Comparison of ENCODE assay signal across 17 cellular contexts in the genomic region with DNA sequence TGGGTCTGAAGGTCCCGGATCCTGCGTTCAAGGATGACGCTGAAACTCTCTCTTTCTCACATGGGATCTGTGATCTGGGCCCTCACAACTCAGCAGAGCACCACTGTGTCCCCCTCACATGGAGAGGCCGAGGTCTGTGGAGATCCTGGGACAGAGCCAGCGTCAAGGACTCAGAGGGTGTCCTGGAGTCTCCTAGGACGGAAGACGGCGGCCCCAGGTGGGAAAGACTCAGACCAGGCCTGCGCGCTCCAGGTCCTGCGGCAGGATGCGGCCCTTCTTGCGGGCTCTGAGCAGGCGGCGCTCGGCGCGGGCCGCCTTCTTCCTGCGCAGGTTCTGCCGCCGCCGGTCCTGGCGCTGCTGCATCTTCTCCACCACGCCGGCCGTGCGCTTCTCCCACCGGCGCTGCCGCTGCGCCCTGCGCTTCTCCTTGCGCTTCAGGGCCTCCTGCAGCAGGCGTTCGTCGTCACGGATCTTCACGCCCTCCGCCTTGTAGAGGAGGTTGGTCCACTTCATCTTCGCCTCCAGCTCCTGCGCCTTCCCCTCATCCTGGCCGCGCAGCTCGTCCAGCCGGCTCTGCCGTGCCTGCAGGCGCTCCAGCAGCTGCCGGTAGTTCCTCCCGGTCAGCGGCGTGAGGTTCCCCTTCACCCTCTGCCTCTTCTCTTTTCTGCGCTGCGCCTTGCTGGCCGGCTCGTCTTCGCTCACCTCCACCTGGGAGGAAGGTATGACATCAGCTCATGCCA.
"Had no signal": no experiment of that assay in that cellular context is flagged by ENCODE, and none has a peak within 500 bp of the region (broad histone marks: within the 10 kb centered on the region; RNA-seq: fewer than 3 reads in every experiment).

No MANE protein-coding gene starts in this region.

- ATAC-seq: activated CD4-positive, CD25-positive, alpha-beta regulatory T cell treated with anti-CD3 and anti-CD28 coated beads, Interleukin-2, amount 50 U/mL, for 24 hours; activated CD8-positive, alpha-beta T cell treated with anti-CD3 and anti-CD28 coated beads, Interleukin-2, amount 10 ng/mL, durations not matched to agents 7 days and 5 days; activated T-cell treated with anti-CD3 and anti-CD28 coated beads, Interleukin-2, amount 50 U/mL, for 4 hours; left colon; stimulated activated naive CD8-positive, alpha-beta T cell treated with anti-CD3 and anti-CD28 coated beads, Interleukin-15, amount 100 ng/mL, for 72 hours had no signal

- H3K9ac ChIP-seq: parathyroid adenoma had no signal

- H3K27me3 ChIP-seq: testis had no signal

- H2AFZ ChIP-seq: parathyroid adenoma had no signal

- H3K4me3 Mint-ChIP-seq: activated CD8-positive, alpha-beta T cell treated with anti-CD3 and anti-CD28 coated beads, Interleukin-2, amount 10 ng/mL, durations not matched to agents 7 days and 5 days; activated T-cell treated with anti-CD3 and anti-CD28 coated beads, Interleukin-2, amount 50 U/mL, for 4 hours; immature natural killer cell; stimulated activated naive CD8-positive, alpha-beta T cell treated with anti-CD3 and anti-CD28 coated beads, Interleukin-15, amount 100 ng/mL, for 72 hours; T-helper 1 cell treated with Interleukin-12 subunit alpha and Interleukin-12 subunit beta and Interleukin-4 antibody, amounts not matched to agents 30 μg/mL and 1 μg/mL, for 36 hours had no signal

- H3K9me3 ChIP-seq: testis had no signal

- H3K4me3 ChIP-seq: testis had no signal

- H3K27ac ChIP-seq: parathyroid adenoma, testis had no signal

- H3K27me3 Mint-ChIP-seq: stimulated activated naive CD8-positive, alpha-beta T cell treated with anti-CD3 and anti-CD28 coated beads, Interleukin-15, amount 100 ng/mL, for 72 hours had no signal

- H3K9me3 Mint-ChIP-seq: activated T-cell treated with anti-CD3 and anti-CD28 coated beads, Interleukin-2, amount 50 U/mL, for 4 hours; immature natural killer cell; stimulated activated naive CD8-positive, alpha-beta T cell treated with anti-CD3 and anti-CD28 coated beads, Interleukin-15, amount 100 ng/mL, for 72 hours; T-helper 1 cell treated with Interleukin-12 subunit alpha and Interleukin-12 subunit beta and Interleukin-4 antibody, amounts not matched to agents 30 μg/mL and 1 μg/mL, for 36 hours had no signal

- DNase-seq: activated CD8-positive, alpha-beta T cell treated with anti-CD3 and anti-CD28 coated beads, Interleukin-2, amount 10 ng/mL, durations not matched to agents 7 days and 5 days; activated T-cell treated with anti-CD3 and anti-CD28 coated beads, Interleukin-2, amount 50 U/mL, for 4 hours; central memory CD4-positive, alpha-beta T cell; dermis blood vessel endothelial cell; erythroblast; immature natural killer cell; mammary epithelial cell; SHP77 treated with DMSO at 0.1 percent for 48 hours; stimulated activated CD4-positive, alpha-beta T cell treated with anti-CD3 and anti-CD28 coated beads, Interleukin-4, amount 100 ng/mL, for 4 hours; testis had no signal

- H3K79me2 ChIP-seq: parathyroid adenoma had no signal

- H3K27ac Mint-ChIP-seq: activated CD8-positive, alpha-beta T cell treated with anti-CD3 and anti-CD28 coated beads, Interleukin-2, amount 10 ng/mL, durations not matched to agents 7 days and 5 days; T-helper 1 cell treated with Interleukin-12 subunit alpha and Interleukin-12 subunit beta and Interleukin-4 antibody, amounts not matched to agents 30 μg/mL and 1 μg/mL, for 36 hours had no signal

- FAIRE-seq: TTC549, urothelium cell line had no signal
